In the genomic region with DNA sequence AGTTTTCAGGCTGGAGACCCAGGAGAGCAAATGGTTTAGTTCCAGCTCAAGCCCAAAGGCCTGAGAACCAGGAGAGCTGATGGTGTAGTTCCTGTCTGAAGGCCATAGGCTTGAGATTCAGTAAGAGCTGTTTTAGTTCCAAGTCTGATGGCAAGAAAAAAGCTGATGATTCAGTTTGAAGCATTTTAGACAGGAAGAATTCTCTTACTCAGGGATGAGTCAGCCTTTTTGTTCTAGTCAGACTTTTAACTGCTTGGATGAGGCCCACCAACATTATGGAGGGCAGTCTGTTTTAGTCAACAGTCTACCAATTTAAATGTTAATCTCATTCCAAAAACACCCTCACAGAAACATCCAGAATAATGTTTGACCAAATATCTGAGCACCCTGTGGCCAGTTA, we compare ENCODE assay signal across 9 cellular contexts. TPM values are rescaled to one million over a fixed set of nuclear protein-coding genes. Genes with fewer than 3 reads are reported as not detected.
DNase-seq lines count a peak whose midpoint lies in the region; ATAC-seq, FAIRE-seq and TF ChIP-seq lines count a peak whose summit lies in the region.
"Had no signal": no experiment of that assay in that cellular context is flagged by ENCODE, and none has a peak within 500 bp of the region (broad histone marks: within the 10 kb centered on the region; RNA-seq: fewer than 3 reads in every experiment).

No MANE protein-coding gene starts in this region.

- H3K9me3 ChIP-seq in small intestine (ENCODE audit: control insufficient read depth, low read depth): no peaks in the 10 kb centered on the region

- DNase-seq in COLO829 (ENCODE audit: low spot score) (peak; percentile 74), HT1080 (ENCODE audit: low read depth) (peak; percentile 90), amniotic epithelial cell (ENCODE audit: low read depth) (peak; percentile 87), kidney glomerular epithelial cell (lab: John Stamatoyannopoulos, UW) (peak; percentile 73), GM13976 (ENCODE audit: low spot score) (no peak), SHP77 treated with DMSO at 0.1 percent for 48 hours (lab: John Stamatoyannopoulos, UW) (no peak), small intestine (no peak)

- no peak for ATAC-seq in HG02588 (IDR thresholded peaks at IDR 0.05; ENCODE audit: unreplicated experiment)

- no peak for FAIRE-seq in small intestine (lab: Jason Lieb, UNC)

- TF ChIP-seq CTCF in GM13976 (IDR thresholded peaks at IDR 0.05; ENCODE audit: borderline replicate concordance, control extremely low read depth, extremely low read depth, insufficient read depth, missing control alignments): no peak

- peaks cover 0 to 6% of the 10 kb centered on the region in 2 donors for H3K36me3 ChIP-seq in small intestine (ENCODE audit: control insufficient read depth in 2 of 2, insufficient read depth in 2 of 2, low read length in 2 of 2)

- H3K4me1 ChIP-seq in small intestine (ENCODE audit: control insufficient read depth in 2 of 2, insufficient read depth in 1 of 2, low read depth in 1 of 2, low read length in 1 of 2): peaks cover 0 to 4% of the 10 kb centered on the region in 2 donors

- no peaks in the 10 kb centered on the region for H3K27me3 ChIP-seq in small intestine (ENCODE audit: control insufficient read depth in 2 of 2, insufficient read depth in 2 of 2, low read length in 2 of 2)

- in situ Hi-C loops in GM13976 (cut with MboI; ENCODE audit: low sequenced_read_pairs, unreplicated experiment): no loop called here

- no peak overlapping the region for H3K27ac ChIP-seq in small intestine (ENCODE audit: low read depth in 1 of 2, low read length in 1 of 2)

- no peak overlapping the region for H3K4me3 ChIP-seq in small intestine (ENCODE audit: low read depth in 1 of 2, low read length in 2 of 2)

RNA-seq across cellular contexts. Expression of gene ZSCAN26, which starts 2.5 kb away (rescaled TPM):
- 11.1 and 14.5 TPM in 2 replicates for total RNA-seq in HT1080 (2014; rRNA removed; shearing (Covaris generic))
- polyA plus RNA-seq in HT1080 (2015; cell fraction: cytosol; rRNA removed): 9.9 and 13.0 TPM in 2 replicates
- 34.4 and 41.3 TPM in 2 replicates for polyA plus RNA-seq in HT1080 (2015; cell fraction: nucleus; rRNA removed)
- polyA plus RNA-seq in small intestine: 1 to 10 TPM; 4.7 to 8.3 (median 5.1) TPM

RNA-seq across cellular contexts. Expression of gene NKAPL, which starts 10.4 kb away (rescaled TPM):
- not detected in 2 replicates for total RNA-seq in HT1080 (2014; rRNA removed; shearing (Covaris generic))
- not detected in 2 replicates for polyA plus RNA-seq in HT1080 (2015; cell fraction: cytosol; rRNA removed)
- not detected in 2 replicates for polyA plus RNA-seq in HT1080 (2015; cell fraction: nucleus; rRNA removed)
- 1 to 10 TPM in 1 of 3 donors, under 1 TPM in 2; 0.45 to 1.1 (median 0.81) TPM for polyA plus RNA-seq in small intestine
- total RNA-seq: neural crest cell had no signal

RNA-seq across cellular contexts. Expression of gene PGBD1, which starts 11.9 kb away (rescaled TPM):
- 6.1 and 6.2 TPM in 2 replicates for total RNA-seq in HT1080 (2014; rRNA removed; shearing (Covaris generic))
- 2.5 and 3.3 TPM in 2 replicates for polyA plus RNA-seq in HT1080 (2015; cell fraction: cytosol; rRNA removed)
- polyA plus RNA-seq in HT1080 (2015; cell fraction: nucleus; rRNA removed): 3.8 and 4.5 TPM in 2 replicates
- polyA plus RNA-seq in small intestine: 1 to 10 TPM in 2 of 3 donors, under 1 TPM in 1; 0.81 to 1.3 (median 1.1) TPM

RNA-seq across cellular contexts. Expression of gene ZKSCAN4, which starts 17.4 kb away (rescaled TPM):
- 3.2 and 4.8 TPM in 2 replicates for total RNA-seq in HT1080 (2014; rRNA removed; shearing (Covaris generic))
- 2.7 and 3.2 TPM in 2 replicates for polyA plus RNA-seq in HT1080 (2015; cell fraction: cytosol; rRNA removed)
- 7.3 and 8.0 TPM in 2 replicates for polyA plus RNA-seq in HT1080 (2015; cell fraction: nucleus; rRNA removed)
- 1 to 10 TPM; 2.7 to 4.5 (median 3.1) TPM for polyA plus RNA-seq in small intestine

RNA-seq across cellular contexts. Expression of gene ZSCAN9, which starts 44.4 kb away (rescaled TPM):
- 6.5 and 10.7 TPM in 2 replicates for total RNA-seq in HT1080 (2014; rRNA removed; shearing (Covaris generic))
- 10.7 and 12.1 TPM in 2 replicates for polyA plus RNA-seq in HT1080 (2015; cell fraction: cytosol; rRNA removed)
- 33.4 and 40.4 TPM in 2 replicates for polyA plus RNA-seq in HT1080 (2015; cell fraction: nucleus; rRNA removed)
- polyA plus RNA-seq in small intestine: 1 to 10 TPM; 5.5 to 7.2 (median 6.5) TPM

Comparison
In these comparisons a context has a peak if more than half of its experiments do, and no peak if none do; other contexts are left out.
1. DNase-seq: peak in COLO829 (single experiment), HT1080 (single experiment), amniotic epithelial cell (single experiment) and kidney glomerular epithelial cell (single experiment); none in GM13976 (single experiment), SHP77 treated with DMSO at 0.1 percent for 48 hours (single experiment) and small intestine (single experiment).